Comparison of ENCODE assay signal across 1 cellular context in the genomic region with DNA sequence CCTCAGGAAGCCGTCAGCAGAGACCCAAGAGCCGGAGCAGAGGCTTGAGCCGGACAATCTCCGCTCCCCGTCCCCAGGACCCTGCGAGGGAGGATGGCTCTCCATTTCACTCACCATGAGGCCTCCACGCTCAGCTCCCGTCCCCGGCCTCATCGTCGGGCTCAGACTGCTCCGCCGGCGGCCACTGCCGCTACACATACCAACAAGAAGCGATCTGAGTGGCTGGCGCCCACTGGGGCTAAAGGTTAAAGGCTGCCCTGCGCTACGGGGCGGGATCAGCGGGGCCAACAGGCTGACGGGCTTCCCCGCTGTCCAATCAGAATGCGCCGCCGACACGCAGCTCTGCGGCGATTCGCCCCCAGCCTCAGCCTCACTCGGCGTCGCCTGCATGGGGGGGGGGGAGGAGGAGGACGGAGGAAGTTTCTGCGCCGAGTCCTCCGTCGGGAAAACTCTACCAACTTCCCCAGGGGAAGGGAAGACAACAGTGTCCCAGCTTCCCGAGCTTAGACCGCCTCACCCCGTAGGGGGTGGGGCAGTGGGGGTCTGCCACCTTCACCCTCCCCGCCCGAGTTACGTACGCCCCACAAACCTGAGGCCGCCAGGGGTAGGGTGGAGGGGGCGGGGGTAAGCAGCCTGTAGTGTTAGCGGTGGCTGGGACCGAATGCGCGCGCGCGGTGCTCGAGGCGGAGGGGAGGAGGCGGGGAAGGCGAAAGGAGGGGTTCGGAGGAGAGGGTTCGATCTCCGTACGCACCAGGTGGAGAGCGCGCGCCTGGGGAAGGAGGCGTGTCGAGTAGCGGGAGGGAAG.
TF ChIP-seq lines count a peak whose summit lies in the region.

A gene (minus strand): TSS at position 220 of the 805 bp plus-strand sequence. CDS start 22 bp downstream, at position 198.

TF ChIP-seq in HEK293, 187 proteins besides CTCF, POLR2A, EP300 and RAD21 (continued from another document and continues in another):
- TF ChIP-seq, protein P1, sequence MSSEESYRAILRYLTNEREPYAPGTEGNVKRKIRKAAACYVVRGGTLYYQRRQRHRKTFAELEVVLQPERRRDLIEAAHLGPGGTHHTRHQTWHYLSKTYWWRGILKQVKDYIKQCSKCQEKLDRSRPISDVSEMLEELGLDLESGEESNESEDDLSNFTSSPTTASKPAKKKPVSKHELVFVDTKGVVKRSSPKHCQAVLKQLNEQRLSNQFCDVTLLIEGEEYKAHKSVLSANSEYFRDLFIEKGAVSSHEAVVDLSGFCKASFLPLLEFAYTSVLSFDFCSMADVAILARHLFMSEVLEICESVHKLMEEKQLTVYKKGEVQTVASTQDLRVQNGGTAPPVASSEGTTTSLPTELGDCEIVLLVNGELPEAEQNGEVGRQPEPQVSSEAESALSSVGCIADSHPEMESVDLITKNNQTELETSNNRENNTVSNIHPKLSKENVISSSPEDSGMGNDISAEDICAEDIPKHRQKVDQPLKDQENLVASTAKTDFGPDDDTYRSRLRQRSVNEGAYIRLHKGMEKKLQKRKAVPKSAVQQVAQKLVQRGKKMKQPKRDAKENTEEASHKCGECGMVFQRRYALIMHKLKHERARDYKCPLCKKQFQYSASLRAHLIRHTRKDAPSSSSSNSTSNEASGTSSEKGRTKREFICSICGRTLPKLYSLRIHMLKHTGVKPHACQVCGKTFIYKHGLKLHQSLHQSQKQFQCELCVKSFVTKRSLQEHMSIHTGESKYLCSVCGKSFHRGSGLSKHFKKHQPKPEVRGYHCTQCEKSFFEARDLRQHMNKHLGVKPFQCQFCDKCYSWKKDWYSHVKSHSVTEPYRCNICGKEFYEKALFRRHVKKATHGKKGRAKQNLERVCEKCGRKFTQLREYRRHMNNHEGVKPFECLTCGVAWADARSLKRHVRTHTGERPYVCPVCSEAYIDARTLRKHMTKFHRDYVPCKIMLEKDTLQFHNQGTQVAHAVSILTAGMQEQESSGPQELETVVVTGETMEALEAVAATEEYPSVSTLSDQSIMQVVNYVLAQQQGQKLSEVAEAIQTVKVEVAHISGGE (tag by site-specific recombination; conservative IDR thresholded peaks at IDR 0.05; ENCODE audit: low read depth), result no peak; the same call in none of the 2 replicates
- TF ChIP-seq ZNF843 (tag by site-specific recombination; IDR thresholded peaks at IDR 0.05) (no peak), ZFP3 (tag by site-specific recombination; IDR thresholded peaks at IDR 0.05; ENCODE audit: low read depth) (no peak), ZNF658 (tag by site-specific recombination; IDR thresholded peaks at IDR 0.05) (no peak), ZNF10 (tag by site-specific recombination; IDR thresholded peaks at IDR 0.05) (peak; percentile 87), ZNF37A (tag by site-specific recombination; IDR thresholded peaks at IDR 0.05) (no peak), ZNF701 (tag by site-specific recombination; IDR thresholded peaks at IDR 0.05) (no peak), ZBTB17 (tag by site-specific recombination; IDR thresholded peaks at IDR 0.05) (peak; percentile 43; the same call in 1 of the 2 replicates), ZNF292 (tag by site-specific recombination; IDR thresholded peaks at IDR 0.05; ENCODE audit: borderline replicate concordance, low read depth) (no peak), ZNF24 (tag by site-specific recombination; IDR thresholded peaks at IDR 0.05) (peak; percentile 44; the same call in 1 of the 2 replicates), ZNF792 (tag by site-specific recombination; IDR thresholded peaks at IDR 0.05) (no peak), HOXA7 (CRISPR knock-in tag; IDR thresholded peaks at IDR 0.05; ENCODE audit: borderline replicate concordance) (no peak), ZBTB7A (tag by site-specific recombination; IDR thresholded peaks at IDR 0.05; ENCODE audit: low read depth) (no peak), HOXC10 (CRISPR knock-in tag; IDR thresholded peaks at IDR 0.05) (no peak), SP3 (tag by site-specific recombination; IDR thresholded peaks at IDR 0.05) (peak; percentile 44), ZNF311 (tag by site-specific recombination; IDR thresholded peaks at IDR 0.05; ENCODE audit: borderline replicate concordance) (no peak), ZNF350 (tag by site-specific recombination; IDR thresholded peaks at IDR 0.05) (no peak), YY1 (tag by site-specific recombination; IDR thresholded peaks at IDR 0.05) (no peak; the same call in 1 of the 2 replicates), ZNF571 (tag by site-specific recombination; IDR thresholded peaks at IDR 0.05) (no peak), ZNF114 (tag by site-specific recombination; IDR thresholded peaks at IDR 0.05) (no peak), ZNF514 (tag by site-specific recombination; IDR thresholded peaks at IDR 0.05) (no peak), GLIS2 (tag by site-specific recombination; IDR thresholded peaks at IDR 0.05) (peak; percentile 94), REPIN1 (tag by site-specific recombination; IDR thresholded peaks at IDR 0.05; ENCODE audit: low read depth) (no peak), IKZF3 (tag by site-specific recombination; IDR thresholded peaks at IDR 0.05) (peak; percentile 82)
- TF ChIP-seq, protein P2, sequence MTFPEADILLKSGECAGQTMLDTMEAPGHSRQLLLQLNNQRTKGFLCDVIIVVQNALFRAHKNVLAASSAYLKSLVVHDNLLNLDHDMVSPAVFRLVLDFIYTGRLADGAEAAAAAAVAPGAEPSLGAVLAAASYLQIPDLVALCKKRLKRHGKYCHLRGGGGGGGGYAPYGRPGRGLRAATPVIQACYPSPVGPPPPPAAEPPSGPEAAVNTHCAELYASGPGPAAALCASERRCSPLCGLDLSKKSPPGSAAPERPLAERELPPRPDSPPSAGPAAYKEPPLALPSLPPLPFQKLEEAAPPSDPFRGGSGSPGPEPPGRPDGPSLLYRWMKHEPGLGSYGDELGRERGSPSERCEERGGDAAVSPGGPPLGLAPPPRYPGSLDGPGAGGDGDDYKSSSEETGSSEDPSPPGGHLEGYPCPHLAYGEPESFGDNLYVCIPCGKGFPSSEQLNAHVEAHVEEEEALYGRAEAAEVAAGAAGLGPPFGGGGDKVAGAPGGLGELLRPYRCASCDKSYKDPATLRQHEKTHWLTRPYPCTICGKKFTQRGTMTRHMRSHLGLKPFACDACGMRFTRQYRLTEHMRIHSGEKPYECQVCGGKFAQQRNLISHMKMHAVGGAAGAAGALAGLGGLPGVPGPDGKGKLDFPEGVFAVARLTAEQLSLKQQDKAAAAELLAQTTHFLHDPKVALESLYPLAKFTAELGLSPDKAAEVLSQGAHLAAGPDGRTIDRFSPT (tag by site-specific recombination; IDR thresholded peaks at IDR 0.05), result peak; percentile 64
- TF ChIP-seq, protein P3, sequence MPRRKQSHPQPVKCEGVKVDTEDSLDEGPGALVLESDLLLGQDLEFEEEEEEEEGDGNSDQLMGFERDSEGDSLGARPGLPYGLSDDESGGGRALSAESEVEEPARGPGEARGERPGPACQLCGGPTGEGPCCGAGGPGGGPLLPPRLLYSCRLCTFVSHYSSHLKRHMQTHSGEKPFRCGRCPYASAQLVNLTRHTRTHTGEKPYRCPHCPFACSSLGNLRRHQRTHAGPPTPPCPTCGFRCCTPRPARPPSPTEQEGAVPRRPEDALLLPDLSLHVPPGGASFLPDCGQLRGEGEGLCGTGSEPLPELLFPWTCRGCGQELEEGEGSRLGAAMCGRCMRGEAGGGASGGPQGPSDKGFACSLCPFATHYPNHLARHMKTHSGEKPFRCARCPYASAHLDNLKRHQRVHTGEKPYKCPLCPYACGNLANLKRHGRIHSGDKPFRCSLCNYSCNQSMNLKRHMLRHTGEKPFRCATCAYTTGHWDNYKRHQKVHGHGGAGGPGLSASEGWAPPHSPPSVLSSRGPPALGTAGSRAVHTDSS (tag by site-specific recombination; IDR thresholded peaks at IDR 0.05), result peak; percentile 72
- TF ChIP-seq, protein P4, sequence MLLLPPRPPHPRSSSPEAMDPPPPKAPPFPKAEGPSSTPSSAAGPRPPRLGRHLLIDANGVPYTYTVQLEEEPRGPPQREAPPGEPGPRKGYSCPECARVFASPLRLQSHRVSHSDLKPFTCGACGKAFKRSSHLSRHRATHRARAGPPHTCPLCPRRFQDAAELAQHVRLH (tag by site-specific recombination; IDR thresholded peaks at IDR 0.05), result no peak
- TF ChIP-seq, protein P5, sequence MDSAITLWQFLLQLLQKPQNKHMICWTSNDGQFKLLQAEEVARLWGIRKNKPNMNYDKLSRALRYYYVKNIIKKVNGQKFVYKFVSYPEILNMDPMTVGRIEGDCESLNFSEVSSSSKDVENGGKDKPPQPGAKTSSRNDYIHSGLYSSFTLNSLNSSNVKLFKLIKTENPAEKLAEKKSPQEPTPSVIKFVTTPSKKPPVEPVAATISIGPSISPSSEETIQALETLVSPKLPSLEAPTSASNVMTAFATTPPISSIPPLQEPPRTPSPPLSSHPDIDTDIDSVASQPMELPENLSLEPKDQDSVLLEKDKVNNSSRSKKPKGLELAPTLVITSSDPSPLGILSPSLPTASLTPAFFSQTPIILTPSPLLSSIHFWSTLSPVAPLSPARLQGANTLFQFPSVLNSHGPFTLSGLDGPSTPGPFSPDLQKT (IDR thresholded peaks at IDR 0.05; ENCODE audit: borderline replicate concordance, low read depth, low read length), result no peak
- TF ChIP-seq, protein P6, sequence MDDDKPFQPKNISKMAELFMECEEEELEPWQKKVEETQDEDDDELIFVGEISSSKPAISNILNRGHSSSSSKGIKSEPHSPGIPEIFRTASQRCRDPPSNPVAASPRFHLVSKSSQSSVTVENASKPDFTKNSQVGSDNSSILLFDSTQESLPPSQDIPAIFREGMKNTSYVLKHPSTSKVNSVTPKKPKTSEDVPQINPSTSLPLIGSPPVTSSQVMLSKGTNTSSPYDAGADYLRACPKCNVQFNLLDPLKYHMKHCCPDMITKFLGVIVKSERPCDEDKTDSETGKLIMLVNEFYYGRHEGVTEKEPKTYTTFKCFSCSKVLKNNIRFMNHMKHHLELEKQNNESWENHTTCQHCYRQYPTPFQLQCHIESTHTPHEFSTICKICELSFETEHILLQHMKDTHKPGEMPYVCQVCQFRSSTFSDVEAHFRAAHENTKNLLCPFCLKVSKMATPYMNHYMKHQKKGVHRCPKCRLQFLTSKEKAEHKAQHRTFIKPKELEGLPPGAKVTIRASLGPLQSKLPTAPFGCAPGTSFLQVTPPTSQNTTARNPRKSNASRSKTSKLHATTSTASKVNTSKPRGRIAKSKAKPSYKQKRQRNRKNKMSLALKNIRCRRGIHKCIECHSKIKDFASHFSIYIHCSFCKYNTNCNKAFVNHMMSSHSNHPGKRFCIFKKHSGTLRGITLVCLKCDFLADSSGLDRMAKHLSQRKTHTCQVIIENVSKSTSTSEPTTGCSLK (tag by site-specific recombination; IDR thresholded peaks at IDR 0.05), result no peak
- TF ChIP-seq, protein P7, sequence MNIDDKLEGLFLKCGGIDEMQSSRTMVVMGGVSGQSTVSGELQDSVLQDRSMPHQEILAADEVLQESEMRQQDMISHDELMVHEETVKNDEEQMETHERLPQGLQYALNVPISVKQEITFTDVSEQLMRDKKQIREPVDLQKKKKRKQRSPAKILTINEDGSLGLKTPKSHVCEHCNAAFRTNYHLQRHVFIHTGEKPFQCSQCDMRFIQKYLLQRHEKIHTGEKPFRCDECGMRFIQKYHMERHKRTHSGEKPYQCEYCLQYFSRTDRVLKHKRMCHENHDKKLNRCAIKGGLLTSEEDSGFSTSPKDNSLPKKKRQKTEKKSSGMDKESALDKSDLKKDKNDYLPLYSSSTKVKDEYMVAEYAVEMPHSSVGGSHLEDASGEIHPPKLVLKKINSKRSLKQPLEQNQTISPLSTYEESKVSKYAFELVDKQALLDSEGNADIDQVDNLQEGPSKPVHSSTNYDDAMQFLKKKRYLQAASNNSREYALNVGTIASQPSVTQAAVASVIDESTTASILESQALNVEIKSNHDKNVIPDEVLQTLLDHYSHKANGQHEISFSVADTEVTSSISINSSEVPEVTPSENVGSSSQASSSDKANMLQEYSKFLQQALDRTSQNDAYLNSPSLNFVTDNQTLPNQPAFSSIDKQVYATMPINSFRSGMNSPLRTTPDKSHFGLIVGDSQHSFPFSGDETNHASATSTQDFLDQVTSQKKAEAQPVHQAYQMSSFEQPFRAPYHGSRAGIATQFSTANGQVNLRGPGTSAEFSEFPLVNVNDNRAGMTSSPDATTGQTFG (tag by site-specific recombination; IDR thresholded peaks at IDR 0.05; ENCODE audit: borderline replicate concordance), result no peak
- TF ChIP-seq, protein P8, sequence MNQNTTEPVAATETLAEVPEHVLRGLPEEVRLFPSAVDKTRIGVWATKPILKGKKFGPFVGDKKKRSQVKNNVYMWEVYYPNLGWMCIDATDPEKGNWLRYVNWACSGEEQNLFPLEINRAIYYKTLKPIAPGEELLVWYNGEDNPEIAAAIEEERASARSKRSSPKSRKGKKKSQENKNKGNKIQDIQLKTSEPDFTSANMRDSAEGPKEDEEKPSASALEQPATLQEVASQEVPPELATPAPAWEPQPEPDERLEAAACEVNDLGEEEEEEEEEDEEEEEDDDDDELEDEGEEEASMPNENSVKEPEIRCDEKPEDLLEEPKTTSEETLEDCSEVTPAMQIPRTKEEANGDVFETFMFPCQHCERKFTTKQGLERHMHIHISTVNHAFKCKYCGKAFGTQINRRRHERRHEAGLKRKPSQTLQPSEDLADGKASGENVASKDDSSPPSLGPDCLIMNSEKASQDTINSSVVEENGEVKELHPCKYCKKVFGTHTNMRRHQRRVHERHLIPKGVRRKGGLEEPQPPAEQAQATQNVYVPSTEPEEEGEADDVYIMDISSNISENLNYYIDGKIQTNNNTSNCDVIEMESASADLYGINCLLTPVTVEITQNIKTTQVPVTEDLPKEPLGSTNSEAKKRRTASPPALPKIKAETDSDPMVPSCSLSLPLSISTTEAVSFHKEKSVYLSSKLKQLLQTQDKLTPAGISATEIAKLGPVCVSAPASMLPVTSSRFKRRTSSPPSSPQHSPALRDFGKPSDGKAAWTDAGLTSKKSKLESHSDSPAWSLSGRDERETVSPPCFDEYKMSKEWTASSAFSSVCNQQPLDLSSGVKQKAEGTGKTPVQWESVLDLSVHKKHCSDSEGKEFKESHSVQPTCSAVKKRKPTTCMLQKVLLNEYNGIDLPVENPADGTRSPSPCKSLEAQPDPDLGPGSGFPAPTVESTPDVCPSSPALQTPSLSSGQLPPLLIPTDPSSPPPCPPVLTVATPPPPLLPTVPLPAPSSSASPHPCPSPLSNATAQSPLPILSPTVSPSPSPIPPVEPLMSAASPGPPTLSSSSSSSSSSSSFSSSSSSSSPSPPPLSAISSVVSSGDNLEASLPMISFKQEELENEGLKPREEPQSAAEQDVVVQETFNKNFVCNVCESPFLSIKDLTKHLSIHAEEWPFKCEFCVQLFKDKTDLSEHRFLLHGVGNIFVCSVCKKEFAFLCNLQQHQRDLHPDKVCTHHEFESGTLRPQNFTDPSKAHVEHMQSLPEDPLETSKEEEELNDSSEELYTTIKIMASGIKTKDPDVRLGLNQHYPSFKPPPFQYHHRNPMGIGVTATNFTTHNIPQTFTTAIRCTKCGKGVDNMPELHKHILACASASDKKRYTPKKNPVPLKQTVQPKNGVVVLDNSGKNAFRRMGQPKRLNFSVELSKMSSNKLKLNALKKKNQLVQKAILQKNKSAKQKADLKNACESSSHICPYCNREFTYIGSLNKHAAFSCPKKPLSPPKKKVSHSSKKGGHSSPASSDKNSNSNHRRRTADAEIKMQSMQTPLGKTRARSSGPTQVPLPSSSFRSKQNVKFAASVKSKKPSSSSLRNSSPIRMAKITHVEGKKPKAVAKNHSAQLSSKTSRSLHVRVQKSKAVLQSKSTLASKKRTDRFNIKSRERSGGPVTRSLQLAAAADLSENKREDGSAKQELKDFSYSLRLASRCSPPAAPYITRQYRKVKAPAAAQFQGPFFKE (tag by site-specific recombination; IDR thresholded peaks at IDR 0.05; ENCODE audit: borderline replicate concordance), result no peak
